In genomic region chr4:57131849-57132745, GRCh38 we compare ENCODE assay signal across 9 cellular contexts. TPM values are rescaled to one million over a fixed set of nuclear protein-coding genes. Genes with fewer than 3 reads are reported as not detected.
A peak's percentile ranks its signal among the peaks of the same experiment; 100 is the strongest.
DNase-seq lines count a peak whose midpoint lies in the region; ATAC-seq and TF ChIP-seq lines count a peak whose summit lies in the region.
"Had no signal": no experiment of that assay in that cellular context is flagged by ENCODE, and none has a peak within 500 bp of the region (broad histone marks: within the 10 kb centered on the region; RNA-seq: fewer than 3 reads in every experiment).

No MANE protein-coding gene starts in this region.

- H3K4me3 ChIP-seq in epithelial cell of proximal tubule (ENCODE audit: low read depth, low read length), result no peak overlapping the region
- H3K4me3 ChIP-seq in naive thymus-derived CD4-positive, alpha-beta T cell (ENCODE audit: low read length), result no peak overlapping the region
- H3K4me3 ChIP-seq: skin epidermis had no signal

- no peaks in the 10 kb centered on the region for H3K36me3 ChIP-seq in naive thymus-derived CD4-positive, alpha-beta T cell (ENCODE audit: control insufficient read depth in 2 of 3, insufficient read depth in 3 of 3, low read length in 3 of 3)

- ATAC-seq in HG03135 (IDR thresholded peaks at IDR 0.05; ENCODE audit: unreplicated experiment) (no peak), T-helper 17 cell (no peak)
- ATAC-seq in naive thymus-derived CD4-positive, alpha-beta T cell, result no peak

- DNase-seq in ELF-1 (ENCODE audit: low read depth, low spot score) (peak; percentile 75), NCI-H510A treated with DMSO at 0.1 percent for 48 hours (lab: John Stamatoyannopoulos, UW) (peak; percentile 49), epithelial cell of proximal tubule (ENCODE audit: low read depth) (peak; percentile 45), osteocyte (ENCODE audit: extremely low spot score, unreplicated experiment) (no peak), T-helper 17 cell (no peak), SHP77 (lab: John Stamatoyannopoulos, UW) (no peak)
- no peak for DNase-seq in naive thymus-derived CD4-positive, alpha-beta T cell

- TF ChIP-seq CTCF in epithelial cell of proximal tubule (conservative IDR thresholded peaks at IDR 0.05; ENCODE audit: low read depth, low read length) (no peak), osteocyte (IDR thresholded peaks at IDR 0.05) (no peak)

- H3K27me3 Mint-ChIP-seq in osteocyte (ENCODE audit: unreplicated experiment), result no peaks in the 10 kb centered on the region
- peaks cover 0 to 33% (median 9%) of the 10 kb centered on the region in 5 donors for H3K27me3 Mint-ChIP-seq in naive thymus-derived CD4-positive, alpha-beta T cell
- H3K27me3 Mint-ChIP-seq in T-helper 17 cell, result peaks cover 23% of the 10 kb centered on the region

- no peaks in the 10 kb centered on the region for H3K4me1 ChIP-seq in naive thymus-derived CD4-positive, alpha-beta T cell (ENCODE audit: control insufficient read depth in 2 of 2, insufficient read depth in 2 of 2, low read length in 2 of 2)

- intact Hi-C loops in naive thymus-derived CD4-positive, alpha-beta T cell (cut with micrococcal nuclease), result no loop called here

- H3K27ac Mint-ChIP-seq in osteocyte (ENCODE audit: unreplicated experiment) (peak overlapping the region; percentile 82), T-helper 17 cell (no peak overlapping the region)
- no peak overlapping the region for H3K27ac Mint-ChIP-seq in naive thymus-derived CD4-positive, alpha-beta T cell

- peak overlapping the region; percentile 18 for H3K4me3 Mint-ChIP-seq in osteocyte (ENCODE audit: unreplicated experiment)
- H3K4me3 Mint-ChIP-seq in naive thymus-derived CD4-positive, alpha-beta T cell, result no peak overlapping the region
- H3K4me3 Mint-ChIP-seq in T-helper 17 cell, result no peak overlapping the region

- no peak overlapping the region for H3K27ac ChIP-seq in naive thymus-derived CD4-positive, alpha-beta T cell (ENCODE audit: low read depth, low read length)

- H3K9me3 Mint-ChIP-seq in osteocyte (ENCODE audit: unreplicated experiment), result peaks cover 2% of the 10 kb centered on the region
- peaks cover under 1 to 16% (median 7%) of the 10 kb centered on the region in 11 donors for H3K9me3 Mint-ChIP-seq in naive thymus-derived CD4-positive, alpha-beta T cell

- H3K36me3 Mint-ChIP-seq in osteocyte (ENCODE audit: unreplicated experiment) (peaks cover 4% of the 10 kb centered on the region), T-helper 17 cell (ENCODE audit: low read depth) (no peaks in the 10 kb centered on the region)
- H3K36me3 Mint-ChIP-seq in naive thymus-derived CD4-positive, alpha-beta T cell, result peaks cover 0 to 3% (median 0%) of the 10 kb centered on the region in 5 donors

- peaks cover 0 to 6% (median 0%) of the 10 kb centered on the region in 3 experiments for H3K9me3 ChIP-seq in naive thymus-derived CD4-positive, alpha-beta T cell (ENCODE audit: control insufficient read depth in 2 of 3, low read length in 3 of 3)
- H3K9me3 ChIP-seq in T-helper 17 cell (ENCODE audit: control insufficient read depth, low read length, poor library complexity, severe bottlenecking), result no peaks in the 10 kb centered on the region

- POLR2A ChIA-PET in naive thymus-derived CD4-positive, alpha-beta T cell (lab: Charles Lee), result no interaction called here

- no peaks in the 10 kb centered on the region for H3K27me3 ChIP-seq in naive thymus-derived CD4-positive, alpha-beta T cell (ENCODE audit: control insufficient read depth in 2 of 2, insufficient read depth in 2 of 2, low read length in 2 of 2)

- CTCF ChIA-PET in naive thymus-derived CD4-positive, alpha-beta T cell (lab: Charles Lee), result no interaction called here

- H3K4me1 Mint-ChIP-seq in osteocyte (ENCODE audit: unreplicated experiment), result peaks cover 40% of the 10 kb centered on the region
- no peaks in the 10 kb centered on the region for H3K4me1 Mint-ChIP-seq in naive thymus-derived CD4-positive, alpha-beta T cell
- H3K4me1 Mint-ChIP-seq in T-helper 17 cell, result no peaks in the 10 kb centered on the region

RNA-seq across cellular contexts. Expression of gene IGFBP7, which starts 21.9 kb away (rescaled TPM):
- total RNA-seq in epithelial cell of proximal tubule, result 609 and 1,471 TPM in 2 replicates
- total RNA-seq in osteocyte, result 3,484 and 3,576 TPM in 2 replicates
- total RNA-seq in naive thymus-derived CD4-positive, alpha-beta T cell, result 10 to 100 TPM in 1 of 5 experiments, 1 to 10 TPM in 1, not detected in 3; 1.1 to 16.7 TPM
- polyA plus RNA-seq in naive thymus-derived CD4-positive, alpha-beta T cell, result under 1 TPM; 0.37 to 0.48 TPM
- total RNA-seq in T-helper 17 cell, result under 1 TPM; 0.22 to 0.37 TPM

Comparison
In these comparisons a context has a peak if more than half of its experiments do, and no peak if none do; other contexts are left out.
1. DNase-seq: peak in ELF-1 (single experiment), NCI-H510A treated with DMSO at 0.1 percent for 48 hours (single experiment) and epithelial cell of proximal tubule (single experiment); none in osteocyte (single experiment), naive thymus-derived CD4-positive, alpha-beta T cell (0 of 9), T-helper 17 cell (0 of 3) and SHP77 (0 of 2).
2. RNA of gene IGFBP7, which starts 21.9 kb away (total RNA-seq): 3,484 to 3,576 TPM in osteocyte and 609 to 1,471 TPM in epithelial cell of proximal tubule; 0.22 to 0.37 TPM in T-helper 17 cell and 1.1 to 16.7 TPM in naive thymus-derived CD4-positive, alpha-beta T cell; every median in the first group is over 10 times any median in the second.